ENCODE assay signal across 29 cellular contexts in the genomic region with DNA sequence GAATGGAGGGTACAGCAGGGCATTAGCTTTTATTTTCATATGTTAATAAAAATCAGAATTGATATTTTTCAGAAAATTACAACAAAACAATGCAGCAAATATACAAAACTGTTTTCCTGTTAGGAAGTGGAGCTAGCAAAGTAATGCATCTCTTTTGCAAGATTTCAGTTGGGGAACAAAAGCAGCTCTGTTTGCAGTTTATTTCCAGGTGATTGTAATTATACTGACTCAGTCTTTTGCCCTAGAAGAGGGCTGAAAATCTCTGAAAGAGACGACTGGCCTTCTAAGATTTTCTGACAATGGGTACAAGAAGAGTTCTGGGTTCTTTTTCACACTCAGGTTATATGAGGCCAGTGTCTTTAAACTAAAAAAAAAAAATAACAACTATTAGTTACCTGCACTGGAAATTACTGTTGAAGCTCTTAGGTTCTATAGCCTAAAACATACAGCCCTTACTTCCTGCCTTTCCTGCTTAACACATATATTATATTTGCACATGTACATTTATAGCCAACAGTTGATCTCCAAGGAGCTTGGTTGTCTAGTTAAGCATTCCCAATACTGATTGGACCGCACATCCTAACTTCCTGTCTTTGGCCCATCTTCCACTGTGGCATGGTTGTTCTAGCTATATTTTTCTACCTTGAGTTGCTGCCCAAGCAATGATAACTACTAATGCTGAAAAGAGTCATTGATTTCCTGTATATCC.
DNase-seq lines count a peak whose midpoint lies in the region; ATAC-seq, FAIRE-seq and TF ChIP-seq lines count a peak whose summit lies in the region.
"Had no signal": no experiment of that assay in that cellular context is flagged by ENCODE, and none has a peak within 500 bp of the region (broad histone marks: within the 10 kb centered on the region; RNA-seq: fewer than 3 reads in every experiment).

No MANE protein-coding gene starts in this region.

- H3K9ac ChIP-seq in IMR-90 (ENCODE audit: low read depth, low read length) = no peak overlapping the region

- H3K36me3 ChIP-seq in IMR-90 (ENCODE audit: control insufficient read depth, insufficient read depth, low read length) (no peaks in the 10 kb centered on the region), mucosa of descending colon (ENCODE audit: low read depth) (no peaks in the 10 kb centered on the region), tibial nerve (no peaks in the 10 kb centered on the region)
- H3K36me3 ChIP-seq: heart right ventricle, upper lobe of right lung had no signal

- intact Hi-C loops in IMR-90 (cut with micrococcal nuclease) (no loop called here), mucosa of descending colon (cut with DNase I, micrococcal nuclease) (no loop called here)

- TF ChIP-seq CTCF in A549 (IDR thresholded peaks at IDR 0.05) (no peak), IMR-90 (conservative IDR thresholded peaks at IDR 0.05; ENCODE audit: low read depth, low read length) (no peak), mucosa of descending colon (IDR thresholded peaks at IDR 0.05) (no peak), tibial nerve (IDR thresholded peaks at IDR 0.05) (no peak)

- H3K27me3 ChIP-seq in IMR-90 (ENCODE audit: control insufficient read depth, insufficient read depth, low read length) (no peaks in the 10 kb centered on the region), tibial nerve (no peaks in the 10 kb centered on the region)
- H3K27me3 ChIP-seq: heart right ventricle, upper lobe of right lung had no signal

- no peak for FAIRE-seq in A549 (lab: Jason Lieb, UNC)
- FAIRE-seq: bronchial epithelial cell, kidney had no signal

- peak overlapping the region; percentile 3; the same call in 1 of the 2 replicates for H3K4ac ChIP-seq in IMR-90 (ENCODE audit: low read depth, low read length)

- H3K79me1 ChIP-seq in IMR-90 (ENCODE audit: low read depth in 1 of 2, low read length in 2 of 2) = no peaks in the 10 kb centered on the region

- H4K8ac ChIP-seq in IMR-90 (ENCODE audit: low read depth in 2 of 2, low read length in 2 of 2) = peak overlapping the region in 1 of 2 experiments; percentile 3; a peak in 1 of 4 replicates

- no TSS peak for BruUV-seq in IMR-90 (replicated peaks; lab: Mats Ljungman, UMichigan)

- no peaks in the 10 kb centered on the region for H4K20me1 ChIP-seq in IMR-90 (ENCODE audit: insufficient read depth, low read length)

- dilution Hi-C loops in IMR-90 (cut with HindIII; ENCODE audit: low sequenced_read_pairs, unreplicated experiment) = no loop called here

- TF ChIP-seq RAD21 in A549 (conservative IDR thresholded peaks at IDR 0.05 in 1 of 2, IDR thresholded peaks at IDR 0.05 in 1 of 2) (no peak), IMR-90 (IDR thresholded peaks at IDR 0.05; ENCODE audit: low read length) (no peak)

- 30% methylated on average over 2 of the region's 2 CpGs for WGBS in A549 (ENCODE audit: missing lambda C conversion rate)
- WGBS in IMR-90 (ENCODE audit: extremely low coverage in 2 of 2, insufficient read length in 1 of 2), 2 experiments = no CpG with 5 or more reads among the region's 2 CpGs
- WGBS in tibial nerve, 2 donors = 47 to 65% methylated on average over 2 of the region's 2 CpGs

- H2AFZ ChIP-seq in IMR-90 (replicated peaks; ENCODE audit: low read length, poor library complexity) = no peak overlapping the region

- H3K14ac ChIP-seq in IMR-90 (replicated peaks; ENCODE audit: low read depth, low read length) = 0 out of 2 replicates have a peak overlapping the region, but pooled peaks have one; percentile 1

- ATAC-seq in A549 (no peak), IMR-90 (ENCODE audit: low read depth) (no peak), mucosa of descending colon (peak; percentile 85), HG03432 (IDR thresholded peaks at IDR 0.05; ENCODE audit: unreplicated experiment) (no peak)
- ATAC-seq: activated CD4-positive, alpha-beta T cell treated with anti-CD3 and anti-CD28 coated beads for 36 hours; activated CD8-positive, alpha-beta T cell treated with anti-CD3 and anti-CD28 coated beads, Interleukin-2, amount 10 ng/mL, durations not matched to agents 7 days and 5 days; activated naive CD4-positive, alpha-beta T cell treated with anti-CD3 and anti-CD28 coated beads, Interleukin-2, amount 50 U/mL, for 72 hours; heart right ventricle; stimulated activated naive B cell treated with anti-CD40 and anti-IgM and Interleukin-4, amounts not matched to agents 10 μg/mL and 1 μg/mL and 100 μg/mL, for 72 hours; upper lobe of right lung had no signal

- peak overlapping the region; percentile 24 for H4K5ac ChIP-seq in IMR-90 (ENCODE audit: low read depth, low read length)

- CTCF ChIA-PET in A549 (lab: Yijun Ruan, JAX) = interaction anchor here (1.6 kb wide), 1 partner anchor 26 kb away, joined by 3 read pairs; no protein-coding TSS in a partner anchor
- CTCF ChIA-PET in IMR-90 (lab: Yijun Ruan, JAX) = interaction anchor here (1.5 to 2.2 kb wide), 2 partner anchors 9 to 184 kb away, joined by 3 to 10 read pairs; no protein-coding TSS in a partner anchor

- H3K4me2 ChIP-seq in A549 (no peak overlapping the region), IMR-90 (ENCODE audit: low read depth, low read length) (no peak overlapping the region)

- no peak overlapping the region for H2AK9ac ChIP-seq in IMR-90 (replicated peaks; ENCODE audit: low read depth, low read length, poor library complexity)

- H3K4me3 ChIP-seq in A549 = no peak overlapping the region
- H3K4me3 ChIP-seq in IMR-90 (ENCODE audit: insufficient read depth, low read depth, low read length) = no peak overlapping the region
- H3K4me3 ChIP-seq in mucosa of descending colon = no peak overlapping the region
- H3K4me3 ChIP-seq in tibial nerve = no peak overlapping the region
- H3K4me3 ChIP-seq: heart right ventricle, upper lobe of right lung had no signal

- DNase-seq in A549 (ENCODE audit: low read depth in 1 of 2, low spot score in 1 of 2) = no peak
- no peak for DNase-seq in IMR-90
- DNase-seq in epithelial cell of prostate (ENCODE audit: low read depth, low spot score) = no peak
- DNase-seq in mucosa of descending colon = no peak
- DNase-seq in tibial nerve (ENCODE audit: low spot score in 2 of 2) = no peak
- no peak for DNase-seq in HT-29 (ENCODE audit: low spot score)
- DNase-seq in T1000 (lab: John Stamatoyannopoulos, UW) = no peak
- DNase-seq: activated CD4-positive, alpha-beta T cell treated with anti-CD3 and anti-CD28 coated beads for 36 hours; activated CD8-positive, alpha-beta T cell treated with anti-CD3 and anti-CD28 coated beads, Interleukin-2, amount 10 ng/mL, durations not matched to agents 7 days and 5 days; anterior cingulate cortex; CD4-positive, alpha-beta T cell; heart right ventricle; Kasumi-1; kidney; MV-4-11; naive B cell; NCI-H1436 treated with DMSO at 0.1 percent for 48 hours; NCI-H345; occipital lobe; SHP77 treated with DMSO at 0.1 percent for 48 hours; stimulated activated naive B cell treated with anti-CD40 and anti-IgM and Interleukin-4, amounts not matched to agents 10 μg/mL and 1 μg/mL and 100 μg/mL, for 72 hours; substantia nigra; SW 1271; upper lobe of right lung had no signal

- peak overlapping the region; percentile 56; the same call in 1 of the 2 replicates for H2BK20ac ChIP-seq in IMR-90 (ENCODE audit: low read depth, low read length)

- peak overlapping the region; percentile 25; the same call in 2 of the 3 replicates for H2BK15ac ChIP-seq in IMR-90 (ENCODE audit: low read depth, low read length)

- no peaks in the 10 kb centered on the region for H3K9me3 ChIP-seq in A549
- H3K9me3 ChIP-seq in IMR-90 (ENCODE audit: control insufficient read depth, insufficient read depth, low read length) = no peaks in the 10 kb centered on the region
- H3K9me3 ChIP-seq in mucosa of descending colon = no peaks in the 10 kb centered on the region
- H3K9me3 ChIP-seq in tibial nerve = no peaks in the 10 kb centered on the region
- H3K9me3 ChIP-seq: heart right ventricle, upper lobe of right lung had no signal

- H2BK5ac ChIP-seq in IMR-90 (ENCODE audit: low read depth, low read length, poor library complexity, severe bottlenecking) = no peak overlapping the region

- no peaks in the 10 kb centered on the region for H3K9me1 ChIP-seq in IMR-90 (ENCODE audit: insufficient read depth, low read length)

- peak overlapping the region; percentile 3; the same call in 1 of the 2 replicates for H4K91ac ChIP-seq in IMR-90 (ENCODE audit: insufficient read depth, low read depth, low read length)

- H2BK120ac ChIP-seq in IMR-90 (ENCODE audit: low read depth, low read length) = peak overlapping the region; percentile 6

- H3K18ac ChIP-seq in IMR-90 (ENCODE audit: low read depth, low read length) = peak overlapping the region; percentile 52

- H3K27ac ChIP-seq in A549 (peak overlapping the region; percentile 63 to 79; a peak in 5 of 6 replicates), IMR-90 (ENCODE audit: insufficient read depth, low read length) (no peak overlapping the region), epithelial cell of prostate (peak overlapping the region; percentile 97), tibial nerve (no peak overlapping the region)
- H3K27ac ChIP-seq: HL-60, upper lobe of right lung, VCaP had no signal

- peak overlapping the region; percentile 65; the same call in 1 of the 2 replicates for H2AK5ac ChIP-seq in IMR-90 (ENCODE audit: low read depth, low read length)

- H3K4me1 ChIP-seq in A549 (peaks cover 77% of the 10 kb centered on the region), IMR-90 (ENCODE audit: control insufficient read depth, insufficient read depth, low read length) (peaks cover 12% of the 10 kb centered on the region), mucosa of descending colon (ENCODE audit: low read depth) (no peaks in the 10 kb centered on the region), tibial nerve (peaks cover 0 to 37% (median 4%) of the 10 kb centered on the region in 4 donors)

- in situ Hi-C loops in IMR-90 (cut with MboI; ENCODE audit: low sequenced_read_pairs) = no loop called here

- POLR2A ChIA-PET in A549 (lab: Yijun Ruan, JAX) (interaction anchor here (1.2 kb wide), 1 partner anchor 320 kb away, joined by 5 read pairs; no protein-coding TSS in a partner anchor), IMR-90 (lab: Charles Lee; ENCODE audit: unreplicated experiment) (no interaction called here)

- H3K56ac ChIP-seq in IMR-90 (ENCODE audit: extremely low read depth, insufficient read depth, low read length) = no peak overlapping the region

- TF ChIP-seq POLR2A in A549 (IDR thresholded peaks at IDR 0.05; ENCODE audit: low read length) = no peak
- TF ChIP-seq POLR2A in IMR-90 (IDR thresholded peaks at IDR 0.05; ENCODE audit: low read depth, low read length) = no peak
- no peak for TF ChIP-seq POLR2A in tibial nerve (IDR thresholded peaks at IDR 0.05)

- no peak for TF ChIP-seq EP300 in A549 (IDR thresholded peaks at IDR 0.05)
- no peak for TF ChIP-seq EP300 in tibial nerve (IDR thresholded peaks at IDR 0.05)

- H3K23ac ChIP-seq in IMR-90 (ENCODE audit: low read depth, low read length) = no peak overlapping the region

TF ChIP-seq in A549, 52 proteins besides CTCF, POLR2A, EP300 and RAD21 (continues in another document):
- TF ChIP-seq CHD2 (IDR thresholded peaks at IDR 0.05; ENCODE audit: low read length, partially characterized antibody) = no peak
- TF ChIP-seq FOSB (CRISPR knock-in tag; IDR thresholded peaks at IDR 0.05) = no peak
- TF ChIP-seq NFE2L2 (conservative IDR thresholded peaks at IDR 0.05; ENCODE audit: low read length) = no peak

TF ChIP-seq in IMR-90, 13 proteins besides CTCF, POLR2A, EP300 and RAD21 (continues in another document):
- TF ChIP-seq RCOR1 (IDR thresholded peaks at IDR 0.05; ENCODE audit: insufficient replicate concordance, low read length) (no peak), NFE2L2 (IDR thresholded peaks at IDR 0.05; ENCODE audit: low read depth, low read length) (no peak)

Comparison
In these comparisons a context has a peak if more than half of its experiments do, and no peak if none do; other contexts are left out.
1. H3K27ac ChIP-seq: peak in A549 (2 of 2) and epithelial cell of prostate (single experiment); none in IMR-90 (single experiment) and tibial nerve (0 of 4).